In genomic region chr1:246566128-246566807, GRCh38 we compare ENCODE assay signal across 8 cellular contexts.
DNase-seq lines count a peak whose midpoint lies in the region; ATAC-seq and TF ChIP-seq lines count a peak whose summit lies in the region.

A gene with protein sequence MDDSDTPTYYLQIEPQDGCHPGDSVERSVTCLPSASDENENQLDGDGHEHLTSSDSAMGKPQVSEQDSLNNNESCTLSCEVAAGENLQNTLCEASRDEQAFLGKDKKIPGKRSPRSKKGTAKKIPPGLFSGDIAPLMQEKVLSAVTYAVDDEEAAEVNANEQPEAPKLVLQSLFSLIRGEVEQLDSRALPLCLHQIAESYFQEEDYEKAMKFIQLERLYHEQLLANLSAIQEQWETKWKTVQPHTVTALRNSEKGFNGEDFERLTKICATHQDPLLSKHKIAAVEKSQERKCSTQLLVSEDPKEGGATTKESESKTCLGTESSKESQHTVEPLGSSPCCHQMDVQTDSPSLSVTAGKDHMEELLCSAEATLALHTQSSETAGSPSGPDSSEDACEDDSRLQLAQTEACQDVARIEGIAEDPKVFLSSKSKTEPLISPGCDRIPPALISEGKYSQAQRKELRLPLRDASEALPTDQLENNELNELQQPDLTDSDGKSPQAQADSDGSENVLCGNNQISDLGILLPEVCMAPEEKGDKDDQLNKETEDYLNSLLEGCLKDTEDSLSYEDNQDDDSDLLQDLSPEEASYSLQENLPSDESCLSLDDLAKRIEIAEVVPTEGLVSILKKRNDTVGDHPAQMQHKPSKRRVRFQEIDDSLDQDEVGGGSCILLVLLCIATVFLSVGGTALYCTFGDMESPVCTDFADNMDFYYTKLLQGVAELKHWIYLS (plus strand): TSS chr1:246566456. CDS start chr1:246591563, 25,107 bp downstream.
A gene with protein sequence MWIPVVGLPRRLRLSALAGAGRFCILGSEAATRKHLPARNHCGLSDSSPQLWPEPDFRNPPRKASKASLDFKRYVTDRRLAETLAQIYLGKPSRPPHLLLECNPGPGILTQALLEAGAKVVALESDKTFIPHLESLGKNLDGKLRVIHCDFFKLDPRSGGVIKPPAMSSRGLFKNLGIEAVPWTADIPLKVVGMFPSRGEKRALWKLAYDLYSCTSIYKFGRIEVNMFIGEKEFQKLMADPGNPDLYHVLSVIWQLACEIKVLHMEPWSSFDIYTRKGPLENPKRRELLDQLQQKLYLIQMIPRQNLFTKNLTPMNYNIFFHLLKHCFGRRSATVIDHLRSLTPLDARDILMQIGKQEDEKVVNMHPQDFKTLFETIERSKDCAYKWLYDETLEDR (minus strand): TSS chr1:246566261. CDS start chr1:246566138, 123 bp downstream.

- ATAC-seq in HG03439 (IDR thresholded peaks at IDR 0.05; ENCODE audit: unreplicated experiment), result peak; percentile 96

- peak; percentile 81 for TF ChIP-seq POLR2A in GM19193 (IDR thresholded peaks at IDR 0.05; ENCODE audit: extremely low read depth, insufficient read depth, insufficient read length)

- peak within 1 kb of the TSS; percentile 86 for H3K27ac ChIP-seq in cingulate gyrus (ENCODE audit: low read depth, low read length)

- DNase-seq in Ammon's horn (ENCODE audit: low spot score) (peak; percentile 99), NCI-H510A treated with DMSO at 0.1 percent for 48 hours (lab: John Stamatoyannopoulos, UW) (peak; percentile 93), kidney glomerular epithelial cell (lab: John Stamatoyannopoulos, UW) (peak; percentile 95)
- DNase-seq in activated CD4-positive, alpha-beta T cell treated with anti-CD3 and anti-CD28 coated beads for 4 hours, result peak; percentile 86 to 90
- peak; percentile 64 to 70 for DNase-seq in stimulated activated CD4-positive, alpha-beta T cell treated with anti-CD3 and anti-CD28 coated beads, Interleukin-1b, Interleukin-23, amount 100 ng/mL, for 1 hour (ENCODE audit: low read depth in 2 of 2)

Comparison
In these comparisons a context has a peak if more than half of its experiments do, and no peak if none do; other contexts are left out.
1. Peak in every context shown above with its lines: DNase-seq, ATAC-seq and H3K27ac ChIP-seq.